Comparison of ENCODE assay signal across 23 cellular contexts in the genomic region with DNA sequence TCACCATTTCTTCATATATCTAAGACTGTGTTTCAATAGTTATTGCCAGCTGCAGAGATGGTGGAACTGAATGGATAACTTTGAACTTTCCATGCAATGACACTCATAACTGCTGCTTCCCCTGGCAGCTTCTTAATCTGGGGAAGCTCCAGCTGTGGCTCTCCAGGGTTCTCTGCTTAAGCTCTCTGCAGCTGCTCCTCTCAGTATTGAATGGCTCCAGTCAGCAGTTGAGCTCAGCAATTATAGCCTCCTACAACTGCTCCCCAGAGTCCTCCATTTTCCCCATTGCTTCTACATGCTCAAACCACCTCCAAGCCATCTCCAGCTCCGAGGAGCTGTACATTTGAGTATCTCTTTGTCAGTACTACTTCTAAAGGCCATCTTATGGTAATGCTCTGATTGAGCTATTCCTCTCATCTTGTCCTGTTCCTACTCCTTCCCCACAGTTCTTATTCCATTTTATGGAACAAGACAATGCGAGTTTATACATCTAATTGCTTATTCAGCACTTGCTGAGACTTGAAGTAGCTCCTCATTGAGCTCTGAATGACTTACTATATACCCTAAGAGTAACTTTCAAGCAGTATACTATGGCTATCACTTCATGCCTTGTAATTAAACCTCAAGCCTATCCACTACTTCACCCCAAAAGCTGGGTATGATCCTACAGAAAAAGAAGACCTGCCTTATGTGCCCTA.
DNase-seq lines count a peak whose midpoint lies in the region.
"Had no signal": no experiment of that assay in that cellular context is flagged by ENCODE, and none has a peak within 500 bp of the region (broad histone marks: within the 10 kb centered on the region; RNA-seq: fewer than 3 reads in every experiment).

No MANE protein-coding gene starts in this region.

- no peak overlapping the region for H3K18ac ChIP-seq in mesendoderm (ENCODE audit: low read length)

- H3K9ac ChIP-seq in mesendoderm (ENCODE audit: low read length) (no peak overlapping the region), GM23248 (no peak overlapping the region)
- H3K9ac ChIP-seq: BLaER1 had no signal

- no CpG with 5 or more reads among the region's 2 CpGs for WGBS in mesendoderm (ENCODE audit: extremely low coverage, insufficient coverage, low lambda C conversion rate)
- WGBS in GM23248 (ENCODE audit: low coverage in 1 of 2, low lambda C conversion rate in 2 of 2, missing lambda C conversion rate in 2 of 2), 2 experiments: 54 to 64% methylated on average over 2 of the region's 2 CpGs

- H3K27ac ChIP-seq in mesendoderm (ENCODE audit: low read depth, low read length) (no peak overlapping the region), GM23248 (no peak overlapping the region)
- H3K27ac ChIP-seq: BLaER1, epithelial cell of prostate, heart right ventricle, HL-60, neutrophil, RWPE1 had no signal

- no peak overlapping the region for H3K56ac ChIP-seq in mesendoderm (ENCODE audit: low read length)

- no peak overlapping the region for H2BK120ac ChIP-seq in mesendoderm (ENCODE audit: low read depth, low read length)

- no peak overlapping the region for H3K4ac ChIP-seq in mesendoderm (ENCODE audit: low read depth, low read length)

- H4K8ac ChIP-seq in mesendoderm (ENCODE audit: low read depth, low read length): no peak overlapping the region

- H3K4me1 ChIP-seq in mesendoderm (ENCODE audit: control insufficient read depth, low read depth, low read length): no peaks in the 10 kb centered on the region
- H3K4me1 ChIP-seq in GM23248 (ENCODE audit: insufficient read depth): no peaks in the 10 kb centered on the region
- H3K4me1 ChIP-seq: BLaER1, heart right ventricle had no signal

- no peak overlapping the region for H2BK5ac ChIP-seq in mesendoderm (ENCODE audit: low read length)

- H3K9me2 ChIP-seq in GM23248 (ENCODE audit: insufficient read depth): no peaks in the 10 kb centered on the region

- H3K9me3 ChIP-seq in GM23248 (ENCODE audit: low read depth): no peaks in the 10 kb centered on the region
- H3K9me3 ChIP-seq: MG63, neutrophil had no signal

- no peaks in the 10 kb centered on the region for H4K20me1 ChIP-seq in GM23248 (ENCODE audit: insufficient read depth)
- H4K20me1 ChIP-seq: BLaER1 had no signal

- no peaks in the 10 kb centered on the region for H3K36me3 ChIP-seq in mesendoderm (ENCODE audit: control insufficient read depth, insufficient read depth, low read length)
- H3K36me3 ChIP-seq in GM23248 (ENCODE audit: low read depth): no peaks in the 10 kb centered on the region
- H3K36me3 ChIP-seq: BLaER1, heart right ventricle, MG63, neutrophil had no signal

- H3K79me1 ChIP-seq in mesendoderm (ENCODE audit: low read length): no peaks in the 10 kb centered on the region

- no peaks in the 10 kb centered on the region for H3F3A ChIP-seq in GM23248 (ENCODE audit: insufficient read depth)

- DNase-seq in NCI-H187 treated with DMSO at 0.1 percent for 48 hours (lab: John Stamatoyannopoulos, UW): peak; percentile 9
- no peak for DNase-seq in NCI-H187 (lab: John Stamatoyannopoulos, UW)
- peak; percentile 55 for DNase-seq in LHCN-M2 (ENCODE audit: low read depth)
- DNase-seq in NCI-H82 (lab: John Stamatoyannopoulos, UW): peak; percentile 77
- peak; percentile 8 for DNase-seq in mesendoderm
- DNase-seq in GOT3 (lab: John Stamatoyannopoulos, UW): no peak
- DNase-seq in activated effector memory CD4-positive, alpha-beta T cell treated with Interleukin-2 at 50 U/mL for 16 hours: no peak
- no peak for DNase-seq in GM23248
- DNase-seq: activated CD8-positive, alpha-beta T cell treated with anti-CD3 and anti-CD28 coated beads, Interleukin-2, amount 10 ng/mL, durations not matched to agents 7 days and 5 days; activated naive CD4-positive, alpha-beta T cell treated with anti-CD3 and anti-CD28 coated beads, Interleukin-2, amount 10 ng/mL, durations not matched to agents 7 days and 5 days; activated T-cell treated with anti-CD3 and anti-CD28 coated beads, Interleukin-2, amount 50 U/mL, for 24 hours; Calu3; central memory CD4-positive, alpha-beta T cell; heart right ventricle; MG63; stimulated activated CD4-positive, alpha-beta T cell treated with anti-CD3 and anti-CD28 coated beads, Interleukin-4, amount 100 ng/mL, for 1 hour; trophoblast cell had no signal

- H3K4me3 ChIP-seq in mesendoderm (ENCODE audit: low read length) (no peak overlapping the region), GM23248 (no peak overlapping the region)
- H3K4me3 ChIP-seq: BLaER1, heart right ventricle, MG63, smooth muscle cell had no signal

- H3K27me3 ChIP-seq in mesendoderm (ENCODE audit: insufficient read depth, low read length, poor library complexity) (no peaks in the 10 kb centered on the region), GM23248 (replicated peaks; ENCODE audit: insufficient read depth) (no peaks in the 10 kb centered on the region)
- H3K27me3 ChIP-seq: BLaER1, heart right ventricle, MG63, neutrophil had no signal

- H4K5ac ChIP-seq in mesendoderm (ENCODE audit: low read length): no peak overlapping the region

- no peak overlapping the region for H2AFZ ChIP-seq in GM23248

- in situ Hi-C loops in GM23248 (cut with MboI): no loop called here

- H2AK5ac ChIP-seq in mesendoderm (ENCODE audit: low read length): no peak overlapping the region

- H2BK15ac ChIP-seq in mesendoderm (replicated peaks; ENCODE audit: low read depth): no peak overlapping the region

- H3K4me2 ChIP-seq in mesendoderm (ENCODE audit: low read length) (no peak overlapping the region), GM23248 (ENCODE audit: unreplicated experiment) (no peak overlapping the region)
- H3K4me2 ChIP-seq: BLaER1, smooth muscle cell had no signal

- no peak overlapping the region for H3K23ac ChIP-seq in mesendoderm (ENCODE audit: low read length)

- H3K79me2 ChIP-seq in mesendoderm (ENCODE audit: control insufficient read depth, insufficient read depth, low read length) (no peaks in the 10 kb centered on the region), GM23248 (ENCODE audit: insufficient read depth) (no peaks in the 10 kb centered on the region)

Comparison
In these comparisons a context has a peak if more than half of its experiments do, and no peak if none do; other contexts are left out.
1. DNase-seq: peak in NCI-H187 treated with DMSO at 0.1 percent for 48 hours (single experiment), LHCN-M2 (single experiment), NCI-H82 (single experiment) and mesendoderm (single experiment); none in NCI-H187 (0 of 2), GOT3 (single experiment), activated effector memory CD4-positive, alpha-beta T cell treated with Interleukin-2 at 50 U/mL for 16 hours (single experiment) and GM23248 (single experiment).